30 cellular contexts compared by ENCODE assay signal in genomic region chr1:25073640-25074270, GRCh38.
"Had no signal": no experiment of that assay in that cellular context is flagged by ENCODE, and none has a peak within 500 bp of the region (broad histone marks: within the 10 kb centered on the region; RNA-seq: fewer than 3 reads in every experiment).

No MANE protein-coding gene starts in this region.

- H3K27ac ChIP-seq: adrenal gland, ascending aorta, brain microvascular endothelial cell, esophagus squamous epithelium, gastrocnemius medialis, psoas muscle, transverse colon, uterus, VCaP had no signal

- H3K4me1 Mint-ChIP-seq: naive B cell; neural crest cell; stimulated activated naive B cell treated with anti-CD40 and anti-IgM and Interleukin-4, amounts not matched to agents 10 μg/mL and 1 μg/mL and 100 μg/mL, for 72 hours; T-cell had no signal

- FAIRE-seq: colon had no signal

- H3K9me3 Mint-ChIP-seq: effector memory CD8-positive, alpha-beta T cell had no signal

- H3K27ac Mint-ChIP-seq: activated naive CD8-positive, alpha-beta T cell; activated T-helper 2 cell treated with anti-CD3 and anti-CD28 coated beads, Interferon-gamma antibody, Interleukin-2, Interleukin-4, amounts not matched to agents 10 μg/mL and 5 μg/mL and 100 μg/mL, durations not matched to agents 14 hours and 24 hours and 36 hours; stimulated activated naive B cell treated with anti-CD40 and anti-IgM and Interleukin-4, amounts not matched to agents 10 μg/mL and 1 μg/mL and 100 μg/mL, for 72 hours; T-cell; T-helper 2 cell treated with Interferon-gamma antibody and Interleukin-4, amounts not matched to agents 5 μg/mL and 100 μg/mL, for 36 hours had no signal

- H3K27me3 Mint-ChIP-seq: activated naive CD8-positive, alpha-beta T cell; central memory CD8-positive, alpha-beta T cell; effector memory CD8-positive, alpha-beta T cell; naive B cell had no signal

- H3K4me3 ChIP-seq: adrenal gland, ascending aorta, esophagus squamous epithelium, gastrocnemius medialis, mucosa of descending colon, psoas muscle, transverse colon, uterus had no signal

- H3K36me3 ChIP-seq: adrenal gland, ascending aorta, brain microvascular endothelial cell, esophagus squamous epithelium, gastrocnemius medialis, transverse colon, uterus had no signal

- H3K9me3 ChIP-seq: gastrocnemius medialis, psoas muscle, transverse colon, uterus had no signal

- DNase-seq: activated CD4-positive, alpha-beta T cell treated with anti-CD3 and anti-CD28 coated beads, Interleukin-2, amount 50 U/mL, for 4 hours; activated CD8-positive, alpha-beta memory T cell treated with anti-CD3 and anti-CD28 coated beads for 24 hours; activated CD8-positive, alpha-beta memory T cell treated with anti-CD3 and anti-CD28 coated beads, Interleukin-2, amount 50 U/mL, for 48 hours; activated naive CD4-positive, alpha-beta T cell; activated T-cell treated with anti-CD3 and anti-CD28 coated beads, Interleukin-2, amount 50 U/mL, for 4 hours; adrenal gland; brain microvascular endothelial cell; effector memory CD8-positive, alpha-beta T cell; esophagus squamous epithelium; gastrocnemius medialis; islet precursor cell; left colon; mesenchymal stem cell; mucosa of descending colon; naive B cell; psoas muscle; right cardiac atrium; stimulated activated CD4-positive, alpha-beta T cell treated with anti-CD3 and anti-CD28 coated beads, Interleukin-1b, Interleukin-23, amount 100 ng/mL, for 48 hours; stimulated activated naive B cell treated with anti-CD40 and anti-IgM and Interleukin-4, amounts not matched to agents 10 μg/mL and 1 μg/mL and 100 μg/mL, for 72 hours; T-cell; transverse colon; uterus had no signal

- H3K4me3 Mint-ChIP-seq: activated naive CD8-positive, alpha-beta T cell; activated T-cell treated with anti-CD3 and anti-CD28 coated beads, Interleukin-2, amount 50 U/mL, for 4 hours; central memory CD8-positive, alpha-beta T cell; effector memory CD8-positive, alpha-beta T cell; naive B cell; neural crest cell; stimulated activated naive B cell treated with anti-CD40 and anti-IgM and Interleukin-4, amounts not matched to agents 10 μg/mL and 1 μg/mL and 100 μg/mL, for 72 hours; T-cell; T-helper 2 cell treated with Interferon-gamma antibody and Interleukin-4, amounts not matched to agents 5 μg/mL and 100 μg/mL, for 36 hours had no signal

- ATAC-seq: activated T-cell treated with anti-CD3 and anti-CD28 coated beads, Interleukin-2, amount 50 U/mL, for 4 hours; effector memory CD8-positive, alpha-beta T cell; gastrocnemius medialis; left colon; mucosa of descending colon; psoas muscle; right cardiac atrium; stimulated activated naive B cell treated with anti-CD40 and anti-IgM and Interleukin-4, amounts not matched to agents 10 μg/mL and 1 μg/mL and 100 μg/mL, for 72 hours; T-cell had no signal

- H3K4me1 ChIP-seq: adrenal gland, ascending aorta, esophagus squamous epithelium, gastrocnemius medialis, psoas muscle, transverse colon, uterus had no signal

- H3K27me3 ChIP-seq: adrenal gland, ascending aorta, brain microvascular endothelial cell, gastrocnemius medialis, transverse colon, uterus had no signal
